9 cellular contexts compared by ENCODE assay signal in genomic region chr10:78664929-78665525, GRCh38.
DNase-seq lines count a peak whose midpoint lies in the region; TF ChIP-seq lines count a peak whose summit lies in the region.
"Had no signal": no experiment of that assay in that cellular context is flagged by ENCODE, and none has a peak within 500 bp of the region (broad histone marks: within the 10 kb centered on the region; RNA-seq: fewer than 3 reads in every experiment).

No MANE protein-coding gene starts in this region.

- no peak for TF ChIP-seq EP300 in Ishikawa (IDR thresholded peaks at IDR 0.05; ENCODE audit: borderline replicate concordance)

- H3K9me3 ChIP-seq in effector memory CD4-positive, alpha-beta T cell (ENCODE audit: control insufficient read depth, low read length), result no peaks in the 10 kb centered on the region

- H3K27ac Mint-ChIP-seq in T-helper 2 cell treated with Interferon-gamma antibody and Interleukin-4, amounts not matched to agents 5 μg/mL and 100 μg/mL, for 36 hours, result no peak overlapping the region
- H3K27ac Mint-ChIP-seq: activated B cell treated with CpG ODN at 0.5 μM for 24 hours had no signal

- H3K27me3 Mint-ChIP-seq in T-helper 2 cell treated with Interferon-gamma antibody and Interleukin-4, amounts not matched to agents 5 μg/mL and 100 μg/mL, for 36 hours (ENCODE audit: low read depth), result peaks cover 14% of the 10 kb centered on the region

- no peaks in the 10 kb centered on the region for H3K36me3 Mint-ChIP-seq in T-helper 2 cell treated with Interferon-gamma antibody and Interleukin-4, amounts not matched to agents 5 μg/mL and 100 μg/mL, for 36 hours (ENCODE audit: low read depth)

- no peak overlapping the region for H3K27ac ChIP-seq in effector memory CD4-positive, alpha-beta T cell (ENCODE audit: insufficient read depth, low read length, poor library complexity, severe bottlenecking)

- no peaks in the 10 kb centered on the region for H3K4me1 Mint-ChIP-seq in T-helper 2 cell treated with Interferon-gamma antibody and Interleukin-4, amounts not matched to agents 5 μg/mL and 100 μg/mL, for 36 hours (ENCODE audit: low read depth)
- H3K4me1 Mint-ChIP-seq: activated B cell treated with CpG ODN at 0.5 μM for 24 hours had no signal

- TF ChIP-seq RAD21 in Ishikawa (IDR thresholded peaks at IDR 0.05; ENCODE audit: low read depth), result peak; percentile 77

- H3K27me3 ChIP-seq in effector memory CD4-positive, alpha-beta T cell (replicated peaks; ENCODE audit: control insufficient read depth, insufficient read depth, low read length, poor library complexity, severe bottlenecking), result peaks cover 7% of the 10 kb centered on the region

- no peaks in the 10 kb centered on the region for H3K36me3 ChIP-seq in effector memory CD4-positive, alpha-beta T cell (ENCODE audit: control insufficient read depth, insufficient read depth, low read length)

- H3K4me3 Mint-ChIP-seq in T-helper 2 cell treated with Interferon-gamma antibody and Interleukin-4, amounts not matched to agents 5 μg/mL and 100 μg/mL, for 36 hours, result no peak overlapping the region
- H3K4me3 Mint-ChIP-seq: activated B cell treated with CpG ODN at 0.5 μM for 24 hours had no signal

- H3K4me3 ChIP-seq in effector memory CD4-positive, alpha-beta T cell (ENCODE audit: insufficient read depth, low read depth, low read length, poor library complexity, severe bottlenecking), result no peak overlapping the region

- DNase-seq in DMS53 (lab: John Stamatoyannopoulos, UW) (peak; percentile 75), astrocyte of the hippocampus (ENCODE audit: low read depth, low spot score) (peak; percentile 25), lung microvascular endothelial cell (ENCODE audit: low read depth in 2 of 2) (peak; percentile 62 to 67), 8988T (no peak)
- DNase-seq in effector memory CD4-positive, alpha-beta T cell, result no peak
- DNase-seq in effector CD8-positive, alpha-beta T cell (lab: John Stamatoyannopoulos, UW), result no peak
- DNase-seq in T-helper 2 cell treated with Interferon-gamma antibody and Interleukin-4, amounts not matched to agents 5 μg/mL and 100 μg/mL, for 36 hours (ENCODE audit: low spot score), result no peak
- DNase-seq: activated B cell treated with CpG ODN at 0.5 μM for 24 hours had no signal

- H3K9me3 Mint-ChIP-seq in T-helper 2 cell treated with Interferon-gamma antibody and Interleukin-4, amounts not matched to agents 5 μg/mL and 100 μg/mL, for 36 hours, result peaks cover 10% of the 10 kb centered on the region

- no peaks in the 10 kb centered on the region for H3K4me1 ChIP-seq in effector memory CD4-positive, alpha-beta T cell (ENCODE audit: control insufficient read depth, insufficient read depth, low read length, poor library complexity, severe bottlenecking)

TF ChIP-seq in Ishikawa, 13 proteins besides CTCF, POLR2A, EP300 and RAD21:
- TF ChIP-seq EGR1 (IDR thresholded peaks at IDR 0.05), result no peak
- TF ChIP-seq TCF12 (IDR thresholded peaks at IDR 0.05; ENCODE audit: low read depth), result no peak
- TF ChIP-seq CREB1 (IDR thresholded peaks at IDR 0.05; ENCODE audit: low read depth), result no peak
- no peak for TF ChIP-seq TEAD4 (IDR thresholded peaks at IDR 0.05)
- TF ChIP-seq ZBTB7A (IDR thresholded peaks at IDR 0.05; ENCODE audit: low read depth), result no peak
- no peak for TF ChIP-seq REST (IDR thresholded peaks at IDR 0.05; ENCODE audit: low read depth)
- TF ChIP-seq NFIC (IDR thresholded peaks at IDR 0.05), result no peak
- TF ChIP-seq YY1 (IDR thresholded peaks at IDR 0.05; ENCODE audit: low read depth), result no peak
- no peak for TF ChIP-seq FOXM1 (IDR thresholded peaks at IDR 0.05; ENCODE audit: borderline replicate concordance, low read depth)
- no peak for TF ChIP-seq MAX (IDR thresholded peaks at IDR 0.05)
- no peak for TF ChIP-seq USF1 (IDR thresholded peaks at IDR 0.05)
- no peak for TF ChIP-seq TAF1 (IDR thresholded peaks at IDR 0.05; ENCODE audit: low read depth)
- no peak for TF ChIP-seq CEBPB (IDR thresholded peaks at IDR 0.05)

Comparison
In these comparisons a context has a peak if more than half of its experiments do, and no peak if none do; other contexts are left out.
1. DNase-seq: peak in DMS53 (single experiment), astrocyte of the hippocampus (single experiment) and lung microvascular endothelial cell (2 of 2); none in effector memory CD4-positive, alpha-beta T cell (0 of 3), effector CD8-positive, alpha-beta T cell (single experiment), T-helper 2 cell treated with Interferon-gamma antibody and Interleukin-4, amounts not matched to agents 5 μg/mL and 100 μg/mL, for 36 hours (single experiment) and 8988T (single experiment).